Comparison of ENCODE assay signal across 8 cellular contexts in the genomic region with DNA sequence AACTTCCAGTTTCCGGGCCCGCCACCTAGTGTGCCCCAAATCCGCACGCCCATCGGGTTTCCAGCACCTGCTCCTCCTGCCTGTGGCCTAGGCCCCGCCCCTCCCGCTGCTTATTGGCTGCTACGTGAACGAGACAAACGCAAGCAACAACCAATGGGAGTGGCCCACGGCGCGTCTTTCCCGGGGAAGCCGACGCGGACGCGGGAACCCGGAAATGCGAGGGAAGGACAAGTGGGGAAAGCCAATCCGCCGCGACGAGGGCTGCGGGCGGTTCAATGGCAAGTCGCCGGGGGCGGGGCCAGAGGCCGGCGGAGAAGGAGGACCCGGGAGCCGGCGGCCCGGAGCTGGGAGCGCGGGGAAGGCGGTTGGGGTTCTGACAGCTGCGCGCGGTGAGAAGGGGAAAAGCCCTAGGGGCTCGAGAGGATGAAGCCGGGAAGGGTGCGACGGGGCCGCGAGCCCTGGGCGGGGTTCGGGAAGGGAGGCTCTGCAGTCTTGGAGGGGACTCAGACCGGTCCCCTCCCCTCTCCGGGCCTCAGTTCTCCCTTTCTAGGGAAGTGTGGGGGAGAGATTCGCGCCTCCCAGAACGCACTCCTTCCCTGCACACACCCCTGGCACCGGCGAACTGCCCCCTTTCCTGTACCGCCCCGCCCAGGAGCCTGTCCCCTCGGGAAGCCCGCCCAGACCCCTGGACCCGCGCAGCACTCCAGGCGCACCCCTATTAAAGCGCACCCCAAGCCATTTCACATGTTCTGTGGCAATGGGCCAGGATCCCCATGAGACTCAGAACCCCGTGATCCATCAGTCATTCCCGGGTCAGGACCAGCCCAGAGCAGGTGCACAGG. TPM values are rescaled to one million over a fixed set of nuclear protein-coding genes. Genes with fewer than 3 reads are reported as not detected.
A peak's percentile ranks its signal among the peaks of the same experiment; 100 is the strongest.
DNase-seq lines count a peak whose midpoint lies in the region; ATAC-seq, FAIRE-seq and TF ChIP-seq lines count a peak whose summit lies in the region.

FICD (plus strand) TSS at position 305 of the 842 bp plus-strand sequence. CDS start 1,696 bp downstream, outside the sequence.

- H3K27ac ChIP-seq in H1 (ENCODE audit: low read depth, low read length) (no peak within 1 kb of the TSS; the same call in 1 of the 2 replicates), mesenchymal stem cell (ENCODE audit: low read length, poor library complexity, severe bottlenecking) (no peak within 1 kb of the TSS)

- H3K4me1 ChIP-seq in H1 (replicated peaks in 1 of 4; ENCODE audit: control insufficient read depth in 3 of 4, insufficient read depth in 4 of 4, low read length in 3 of 4) (peaks cover 0 to 8% (median 3%) of the 10 kb centered on the region in 4 experiments; a peak in 6 of 7 replicates), mesenchymal stem cell (ENCODE audit: control insufficient read depth, insufficient read depth, low read depth, low read length) (peaks cover 16% of the 10 kb centered on the region)

- H4K20me1 ChIP-seq in H1 (replicated peaks in 1 of 2; ENCODE audit: control insufficient read depth in 1 of 2, insufficient read depth in 2 of 2, low read length in 2 of 2): peaks cover 5 to 6% of the 10 kb centered on the region in 2 experiments

- CTCF ChIA-PET in H1 (lab: Charles Lee; ENCODE audit: partially characterized antibody): interaction anchor here (1.1 to 1.8 kb wide), 5 partner anchors 9 to 524 kb away, joined by 3 to 4 read pairs (median 4); no protein-coding TSS in a partner anchor

- ATAC-seq in GM21390 (IDR thresholded peaks at IDR 0.05; ENCODE audit: unreplicated experiment): peak; percentile 77

- TF ChIP-seq CTCF in H1 (IDR thresholded peaks at IDR 0.05; ENCODE audit: control extremely low read depth in 1 of 3, insufficient read depth in 1 of 3, low read depth in 1 of 3, low read length in 3 of 3): no peak

- H3K14ac ChIP-seq in H1 (ENCODE audit: insufficient read length) (no peak within 1 kb of the TSS), mesenchymal stem cell (ENCODE audit: low read length in 2 of 2) (peak within 1 kb of the TSS in 1 of 2 experiments; percentile 44)

- TF ChIP-seq EP300 in H1 (IDR thresholded peaks at IDR 0.05; ENCODE audit: borderline replicate concordance in 1 of 2, low read depth in 2 of 2, low read length in 2 of 2): no peak; a peak in 1 of 3 replicates

- H2AFZ ChIP-seq in H1 (ENCODE audit: low read length): peak within 1 kb of the TSS; percentile 87; the same call in 1 of the 2 replicates
- peak within 1 kb of the TSS; percentile 68 for H2AFZ ChIP-seq in mesenchymal stem cell (ENCODE audit: low read depth, low read length)

- peak; percentile 97 for DNase-seq in Caki2 (ENCODE audit: low read depth)
- peak; percentile 61 to 99 (median 98) for DNase-seq in HUDEP-2 (lab: John Stamatoyannopoulos, UW; ENCODE audit: unreplicated experiment in 76 of 76)
- DNase-seq in NOMO-1 treated with dmso at 0.1 percent for 144 hours (lab: John Stamatoyannopoulos, UW; ENCODE audit: unreplicated experiment): peak; percentile 96
- DNase-seq in activated CD8-positive, alpha-beta memory T cell treated with anti-CD3 and anti-CD28 coated beads for 48 hours (ENCODE audit: low read depth in 2 of 3, low spot score in 2 of 3): peak; percentile 96 to 99 (median 98)
- peak; percentile 98 to 99 for DNase-seq in H1 (ENCODE audit: low read depth in 1 of 2, low spot score in 2 of 2)
- peak; percentile 98 for DNase-seq in mesenchymal stem cell
- DNase-seq in stimulated activated CD8-positive, alpha-beta memory T cell treated with anti-CD3 and anti-CD28 coated beads, Interleukin-12 subunit alpha, Interleukin-12 subunit beta, amount 100 ng/mL, for 24 hours (ENCODE audit: extremely low read depth): peak; percentile 100

- H3K18ac ChIP-seq in H1 (ENCODE audit: extremely low read depth, low read length) (0 out of 2 replicates have a peak within 1 kb of the TSS, but pooled peaks have one; percentile 17), mesenchymal stem cell (ENCODE audit: low read depth in 1 of 2, low read length in 2 of 2) (peak within 1 kb of the TSS in 1 of 2 experiments; percentile 59)

- FAIRE-seq in H1 (lab: Jason Lieb, UNC): peak; percentile 71

- H3K79me2 ChIP-seq in H1 (ENCODE audit: control insufficient read depth in 1 of 2, insufficient read depth in 2 of 2, low read length in 2 of 2): peaks cover 0 to 6% of the 10 kb centered on the region in 2 experiments; a peak in 1 of 4 replicates

- H4K8ac ChIP-seq in H1 (ENCODE audit: extremely low read depth, insufficient read depth, low read length) (peak within 1 kb of the TSS; percentile 38), mesenchymal stem cell (ENCODE audit: low read length) (no peak within 1 kb of the TSS)

- H4K5ac ChIP-seq in H1 (ENCODE audit: insufficient read length, low read depth, low read length): no peak within 1 kb of the TSS

- H3K27me3 ChIP-seq in H1 (replicated peaks in 1 of 4; ENCODE audit: control insufficient read depth in 3 of 4, extremely low read depth in 1 of 4, insufficient read depth in 3 of 4, low read length in 3 of 4) (no peaks in the 10 kb centered on the region), mesenchymal stem cell (ENCODE audit: control insufficient read depth in 1 of 2, insufficient read depth in 1 of 2, low read length in 2 of 2) (peaks cover 0 to 3% of the 10 kb centered on the region in 2 experiments)

- H2AK5ac ChIP-seq in H1 (ENCODE audit: low read depth, low read length): no peak within 1 kb of the TSS
- no peak within 1 kb of the TSS for H2AK5ac ChIP-seq in mesenchymal stem cell (ENCODE audit: low read length, severe bottlenecking)

- peaks cover 5% of the 10 kb centered on the region; the same call in 1 of the 2 replicates for H3K23me2 ChIP-seq in H1 (ENCODE audit: low read depth, low read length)

- H3K79me1 ChIP-seq in H1 (ENCODE audit: low read depth, low read length) (peaks cover 4% of the 10 kb centered on the region; the same call in 1 of the 2 replicates), mesenchymal stem cell (replicated peaks; ENCODE audit: low read length, poor library complexity, severe bottlenecking) (peaks cover 32% of the 10 kb centered on the region)

- peak within 1 kb of the TSS; percentile 92 to 93 for H3K4me2 ChIP-seq in H1 (ENCODE audit: insufficient read depth in 1 of 2, low read depth in 2 of 2, low read length in 2 of 2)
- peak within 1 kb of the TSS; percentile 94 for H3K4me2 ChIP-seq in mesenchymal stem cell (ENCODE audit: low read length, poor library complexity, severe bottlenecking)

- H2BK5ac ChIP-seq in H1 (ENCODE audit: low read depth, low read length) (no peak within 1 kb of the TSS; the same call in 1 of the 2 replicates), mesenchymal stem cell (ENCODE audit: low read depth, low read length, poor library complexity, severe bottlenecking) (no peak within 1 kb of the TSS)

- H2BK120ac ChIP-seq in H1 (replicated peaks; ENCODE audit: low read depth, low read length) (no peak within 1 kb of the TSS), mesenchymal stem cell (ENCODE audit: low read depth, low read length) (no peak within 1 kb of the TSS)

- in situ Hi-C loops in Caki2 (cut with HindIII; ENCODE audit: low pct_unique_long_range_greater_than_20kb, low sequenced_read_pairs): no loop called here

- H3K9ac ChIP-seq in H1 (replicated peaks in 1 of 4; ENCODE audit: extremely low read depth in 1 of 4, low read depth in 3 of 4, low read length in 3 of 4): peak within 1 kb of the TSS; percentile 52 to 68 (median 59)
- peak within 1 kb of the TSS; percentile 90 for H3K9ac ChIP-seq in mesenchymal stem cell (ENCODE audit: low read length)

- H3K9me3 ChIP-seq in H1 (ENCODE audit: insufficient read depth in 2 of 2, low read depth in 1 of 2, low read length in 1 of 2): no peaks in the 10 kb centered on the region
- no peaks in the 10 kb centered on the region for H3K9me3 ChIP-seq in mesenchymal stem cell (ENCODE audit: control insufficient read depth, low read length)

- 2% methylated on average over 45 of the region's 67 CpGs; no CpG with 5 or more reads in 1 of the 2 experiments for WGBS in H1 (ENCODE audit: extremely low coverage in 1 of 2, insufficient coverage in 1 of 2, insufficient read length in 1 of 2, insufficient replicate concordance in 2 of 2, low coverage in 1 of 2, low lambda C conversion rate in 2 of 2, missing lambda C conversion rate in 1 of 2), 2 experiments
- under 1% methylated on average over 51 of the region's 67 CpGs for WGBS in mesenchymal stem cell

- peak within 1 kb of the TSS; percentile 52 to 87 (median 62) for H3K4me3 ChIP-seq in H1 (ENCODE audit: extremely low read depth in 1 of 4, insufficient read depth in 2 of 4, low read depth in 3 of 4, low read length in 4 of 4)
- peak within 1 kb of the TSS; percentile 76 to 91 for H3K4me3 ChIP-seq in mesenchymal stem cell (ENCODE audit: insufficient read depth in 1 of 2, low read depth in 1 of 2, low read length in 2 of 2)

- H2BK15ac ChIP-seq in H1 (ENCODE audit: low read length): peak within 1 kb of the TSS; percentile 29; the same call in 1 of the 2 replicates
- no peak within 1 kb of the TSS for H2BK15ac ChIP-seq in mesenchymal stem cell (ENCODE audit: low read depth, poor library complexity, severe bottlenecking)

- H4K91ac ChIP-seq in H1 (replicated peaks; ENCODE audit: insufficient read length, low read length) (no peak within 1 kb of the TSS), mesenchymal stem cell (ENCODE audit: low read length) (peak within 1 kb of the TSS; percentile 14)

- TF ChIP-seq RAD21 in H1 (IDR thresholded peaks at IDR 0.05 in 1 of 2, conservative IDR thresholded peaks at IDR 0.05 in 1 of 2; ENCODE audit: low read depth in 2 of 2, low read length in 2 of 2): no peak

- H3K23ac ChIP-seq in H1 (ENCODE audit: insufficient read length) (no peak within 1 kb of the TSS), mesenchymal stem cell (ENCODE audit: low read length in 2 of 2) (no peak within 1 kb of the TSS)

- TF ChIP-seq POLR2A in H1 (IDR thresholded peaks at IDR 0.05; ENCODE audit: control extremely low read depth in 1 of 2, low read depth in 2 of 2, low read length in 2 of 2): peak; percentile 51 to 52

- H3K4ac ChIP-seq in H1 (replicated peaks; ENCODE audit: insufficient read length, low read depth, low read length) (no peak within 1 kb of the TSS), mesenchymal stem cell (ENCODE audit: low read depth in 1 of 2, low read length in 2 of 2) (peak within 1 kb of the TSS in 1 of 2 experiments; percentile 37)

- H3K36me3 ChIP-seq in H1 (ENCODE audit: control insufficient read depth in 2 of 4, insufficient read depth in 4 of 4, low read length in 3 of 4) (peaks cover 4 to 21% (median 15%) of the 10 kb centered on the region in 4 experiments; a peak in 5 of 8 replicates), mesenchymal stem cell (ENCODE audit: control insufficient read depth in 1 of 2, insufficient read depth in 2 of 2, low read depth in 1 of 2, low read length in 2 of 2) (peaks cover 32% of the 10 kb centered on the region in 2 experiments)

- no peak within 1 kb of the TSS for H2BK20ac ChIP-seq in H1 (ENCODE audit: low read length)

- H3K56ac ChIP-seq in H1 (replicated peaks; ENCODE audit: insufficient read length, low read depth, low read length): no peak within 1 kb of the TSS

- POLR2A ChIA-PET in H1 (lab: Charles Lee; ENCODE audit: partially characterized antibody): interaction anchor here (0.9 to 1.8 kb wide), 4 partner anchors 9 to 398 kb away, joined by 3 to 5 read pairs (median 4); partner anchors contain the start of gene SART3

- H2BK12ac ChIP-seq in H1 (ENCODE audit: low read depth, low read length): no peak within 1 kb of the TSS
- H2BK12ac ChIP-seq in mesenchymal stem cell (ENCODE audit: low read length in 2 of 2): no peak within 1 kb of the TSS

RNA-seq across cellular contexts. Expression of gene FICD, which starts in this region (rescaled TPM):
- total RNA-seq in Caki2 (2014; rRNA removed; shearing (Covaris generic); ENCODE audit: low replicate concordance): 1.4 and 1.7 TPM in 2 replicates
- total RNA-seq in H1 (2021; fragmentation: NEBNext Ultra II Directional; extraction: Animal tissue kit (Norgen Biotek cat#: 25700)): 6.0 TPM in 2 replicates
- 2.2 and 3.0 TPM in 2 replicates for polyA plus RNA-seq in H1 (2011; rRNA removed)
- 2.3 TPM for polyA plus RNA-seq in H1 (2011; cell fraction: cytosol; rRNA removed)
- 6.1 TPM for polyA plus RNA-seq in H1 (2011; cell fraction: nucleus; rRNA removed)
- polyA plus RNA-seq in H1 (2012, experiment 1 of 2): 4.6 to 6.0 TPM (median 5.7 TPM) in 4 replicates
- polyA plus RNA-seq in H1 (2012, experiment 2 of 2): 1.9 TPM
- 5.6 TPM for polyA plus RNA-seq in H1 (2013, experiment 1 of 2)
- polyA plus RNA-seq in H1 (2013, experiment 2 of 2): 6.5 TPM
- 5.3 TPM in 2 replicates for polyA minus RNA-seq in H1 (2011; rRNA and poly(A)+ RNA removed)
- 4.6 TPM for polyA minus RNA-seq in H1 (2011; cell fraction: cytosol; rRNA and poly(A)+ RNA removed)
- polyA minus RNA-seq in H1 (2011; cell fraction: nucleus; rRNA and poly(A)+ RNA removed): 7.9 TPM
- polyA plus RNA-seq in mesenchymal stem cell (2013, experiment 1 of 2): 6.0 TPM
- 6.1 TPM for polyA plus RNA-seq in mesenchymal stem cell (2013, experiment 2 of 2)
